In genomic region chr9:88044200-88044599, GRCh38 we compare ENCODE assay signal across 25 cellular contexts.
DNase-seq lines count a peak whose midpoint lies in the region; ATAC-seq, FAIRE-seq and TF ChIP-seq lines count a peak whose summit lies in the region.
"Had no signal": no experiment of that assay in that cellular context is flagged by ENCODE, and none has a peak within 500 bp of the region (broad histone marks: within the 10 kb centered on the region; RNA-seq: fewer than 3 reads in every experiment).

No MANE protein-coding gene starts in this region.

- no peaks in the 10 kb centered on the region for H3K4me1 ChIP-seq in HEK293 (ENCODE audit: control insufficient read depth, insufficient read depth, low read length)
- H3K4me1 ChIP-seq in iPS-20b (ENCODE audit: insufficient read depth, low read length): peaks cover 10% of the 10 kb centered on the region; the same call in 1 of the 2 replicates
- H3K4me1 ChIP-seq: Caco-2, SJCRH30 had no signal

- no peak overlapping the region for H3K27ac ChIP-seq in HEK293 (ENCODE audit: extremely low read depth, low read depth, low read length)
- H3K27ac ChIP-seq in iPS-20b (ENCODE audit: low read length): no peak overlapping the region
- H3K27ac ChIP-seq: PC-9, SJCRH30 had no signal

- H3K9me3 ChIP-seq in HEK293 (ENCODE audit: control insufficient read depth, insufficient read depth, low read depth, low read length) (no peaks in the 10 kb centered on the region), iPS-20b (ENCODE audit: insufficient read depth, low read depth, low read length) (peaks cover 18% of the 10 kb centered on the region)
- H3K9me3 ChIP-seq: Caco-2 had no signal

- POLR2A ChIA-PET in HEK293 (lab: Yijun Ruan, JAX): no interaction called here

- ATAC-seq in HG02571 (IDR thresholded peaks at IDR 0.05; ENCODE audit: unreplicated experiment) (no peak), GM21528 (IDR thresholded peaks at IDR 0.05; ENCODE audit: low FRiP score, unreplicated experiment) (no peak)
- ATAC-seq: Right ventricle myocardium inferior, SK-N-SH treated with all-trans-retinoic acid at 6 μM for 48 hours had no signal

- H3K4me3 ChIP-seq in HEK293 (ENCODE audit: low read depth, low read length) (no peak overlapping the region), iPS-20b (ENCODE audit: low read length) (peak overlapping the region; percentile 18; the same call in 1 of the 2 replicates)
- H3K4me3 ChIP-seq: PC-9, SJCRH30 had no signal

- peak; percentile 27 for FAIRE-seq in urothelium cell line (lab: Jason Lieb, UNC)
- FAIRE-seq: GM12891, H54 had no signal

- no peak for TF ChIP-seq CTCF in HEK293 (tag by site-specific recombination; IDR thresholded peaks at IDR 0.05)

- CTCF ChIA-PET in HEK293 (lab: Yijun Ruan, JAX): no interaction called here

- no peaks in the 10 kb centered on the region for H3K27me3 ChIP-seq in iPS-20b (ENCODE audit: insufficient read depth, low read length)
- H3K27me3 ChIP-seq: SJCRH30 had no signal

- H3K36me3 ChIP-seq in HEK293 (ENCODE audit: control insufficient read depth in 2 of 2, insufficient read depth in 1 of 2, low read length in 2 of 2) (no peaks in the 10 kb centered on the region), iPS-20b (ENCODE audit: insufficient read depth, low read depth, low read length) (no peaks in the 10 kb centered on the region; the same call in 1 of the 2 replicates)
- H3K36me3 ChIP-seq: SJCRH30 had no signal

- in situ Hi-C loops in G401 (cut with HindIII; ENCODE audit: low sequenced_read_pairs): no loop called here

- no peak overlapping the region for H3K9ac ChIP-seq in iPS-20b (ENCODE audit: low read depth, low read length)

- DNase-seq in amniotic epithelial cell (ENCODE audit: low read depth): peak; percentile 14
- no peak for DNase-seq in urothelium cell line (ENCODE audit: low spot score)
- DNase-seq in G401 (ENCODE audit: low spot score): no peak
- DNase-seq: C1 segment of cervical spinal cord; Caco-2; CD4-positive, alpha-beta memory T cell; GDM1; HFFc6; KBM-7; MM.1S; NCI-H2029; NCI-H446; NCI-H526; NCI-H82; NK-92 treated with Interleukin-12 subunit alpha and Interleukin-12 subunit beta, amount 100 ng/mL, for 24 hours; PC-9; SJCRH30 had no signal

TF ChIP-seq in HEK293, 187 proteins besides CTCF, POLR2A, EP300 and RAD21:
- TF ChIP-seq ZNF776 (tag by site-specific recombination; IDR thresholded peaks at IDR 0.05; ENCODE audit: borderline replicate concordance): no peak
- TF ChIP-seq ZNF48 (tag by site-specific recombination; IDR thresholded peaks at IDR 0.05): no peak
- no peak for TF ChIP-seq ZFP69B (tag by site-specific recombination; IDR thresholded peaks at IDR 0.05)
- no peak for TF ChIP-seq HOXA7 (CRISPR knock-in tag; IDR thresholded peaks at IDR 0.05; ENCODE audit: borderline replicate concordance)
- TF ChIP-seq ZNF658 (tag by site-specific recombination; IDR thresholded peaks at IDR 0.05): no peak
- TF ChIP-seq SETDB1 (IDR thresholded peaks at IDR 0.05; ENCODE audit: insufficient read length, low read length): peak; percentile 95
- TF ChIP-seq KLF9 (tag by site-specific recombination; IDR thresholded peaks at IDR 0.05; ENCODE audit: low read depth): no peak
- no peak for TF ChIP-seq ZNF140 (tag by site-specific recombination; IDR thresholded peaks at IDR 0.05)
- TF ChIP-seq HOXC10 (CRISPR knock-in tag; IDR thresholded peaks at IDR 0.05): no peak
- TF ChIP-seq ZNF391 (tag by site-specific recombination; IDR thresholded peaks at IDR 0.05; ENCODE audit: borderline replicate concordance, low read depth): no peak
- peak; percentile 93; the same call in 1 of the 2 replicates for TF ChIP-seq TRIM28 (IDR thresholded peaks at IDR 0.05; ENCODE audit: borderline replicate concordance, low read length)
- TF ChIP-seq ZNF837 (tag by site-specific recombination; IDR thresholded peaks at IDR 0.05): no peak
- TF ChIP-seq ZNF157 (tag by site-specific recombination; IDR thresholded peaks at IDR 0.05): no peak
- TF ChIP-seq ZNF830 (tag by site-specific recombination; IDR thresholded peaks at IDR 0.05; ENCODE audit: low read depth): no peak
